16 cellular contexts compared by ENCODE assay signal in the genomic region with DNA sequence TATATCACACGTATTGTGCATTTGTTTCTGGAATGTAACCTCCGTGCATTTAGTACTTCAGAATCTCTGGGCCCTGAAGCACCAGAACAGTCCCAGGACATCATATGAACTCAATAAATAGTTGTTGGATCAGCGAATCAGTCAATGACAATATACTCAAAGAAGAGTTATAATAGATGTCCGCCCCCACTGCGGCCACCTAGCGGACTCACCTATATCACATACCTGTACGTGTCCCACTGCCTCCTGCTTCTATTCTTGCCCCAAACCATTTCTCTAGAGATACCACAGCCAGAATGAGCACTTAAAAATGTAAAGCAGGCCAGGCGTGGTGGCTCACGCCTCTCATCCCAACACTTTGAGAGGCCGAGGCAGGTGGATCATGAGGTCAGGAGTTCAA.
DNase-seq lines count a peak whose midpoint lies in the region; ATAC-seq and TF ChIP-seq lines count a peak whose summit lies in the region.
"Had no signal": no experiment of that assay in that cellular context is flagged by ENCODE, and none has a peak within 500 bp of the region (broad histone marks: within the 10 kb centered on the region; RNA-seq: fewer than 3 reads in every experiment).

No MANE protein-coding gene starts in this region.

- H3K18ac ChIP-seq in mesendoderm (ENCODE audit: low read length), result no peak overlapping the region

- CTCF ChIA-PET in mammary epithelial cell (lab: Charles Lee; ENCODE audit: low non-redundant PET), result interaction anchor here (0.5 to 1.7 kb wide), 2 partner anchors 18 to 104 kb away, joined by 7 to 20 read pairs; no protein-coding TSS in a partner anchor

- intact Hi-C loops in mammary epithelial cell (cut with micrococcal nuclease), result loop anchor here (5.0 kb wide), 1 partner anchor 483 kb away; no protein-coding TSS in a partner anchor

- peak; percentile 5 for DNase-seq in NCI-H510A (lab: John Stamatoyannopoulos, UW)
- no peak for DNase-seq in epithelial cell of proximal tubule (ENCODE audit: low read depth)
- no peak for DNase-seq in NK-92 (lab: John Stamatoyannopoulos, UW; ENCODE audit: unreplicated experiment)
- DNase-seq in mesendoderm, result no peak
- DNase-seq in NCI-H345 treated with DMSO at 0.1 percent for 48 hours (lab: John Stamatoyannopoulos, UW; ENCODE audit: unreplicated experiment), result no peak
- no peak for DNase-seq in mammary epithelial cell
- DNase-seq: activated CD4-positive, alpha-beta T cell treated with anti-CD3 and anti-CD28 coated beads, Interleukin-2, amount 10 ng/mL, durations not matched to agents 7 days and 5 days; Caco-2; effector memory CD4-positive, alpha-beta T cell; H7; naive thymus-derived CD8-positive, alpha-beta T cell; NCI-H1694 treated with DMSO at 0.1 percent for 48 hours; T-helper 1 cell had no signal

- H3K4me3 ChIP-seq in epithelial cell of proximal tubule (ENCODE audit: low read depth, low read length), result no peak overlapping the region
- H3K4me3 ChIP-seq in mesendoderm (ENCODE audit: low read length), result no peak overlapping the region
- no peak overlapping the region for H3K4me3 ChIP-seq in mammary epithelial cell (replicated peaks in 1 of 3; ENCODE audit: insufficient read depth in 1 of 3, low read depth in 2 of 3, low read length in 3 of 3)
- H3K4me3 ChIP-seq: ovary had no signal

- no peak overlapping the region for H3K27ac ChIP-seq in mesendoderm (ENCODE audit: low read depth, low read length)
- H3K27ac ChIP-seq in mammary epithelial cell (ENCODE audit: insufficient read depth, low read depth, low read length), result no peak overlapping the region
- H3K27ac ChIP-seq: ovary had no signal

- no peaks in the 10 kb centered on the region for H3K9me3 ChIP-seq in mammary epithelial cell (replicated peaks; ENCODE audit: insufficient read depth, low read length)
- H3K9me3 ChIP-seq: Caco-2, ovary had no signal

- H3K9ac ChIP-seq in mesendoderm (ENCODE audit: low read length), result no peak overlapping the region
- H3K9ac ChIP-seq in mammary epithelial cell (ENCODE audit: insufficient read depth, low read length), result no peak overlapping the region

- H3K79me2 ChIP-seq in mesendoderm (ENCODE audit: control insufficient read depth, insufficient read depth, low read length) (no peaks in the 10 kb centered on the region), mammary epithelial cell (ENCODE audit: insufficient read depth, low read length) (no peaks in the 10 kb centered on the region)

- H3K27me3 ChIP-seq in mesendoderm (ENCODE audit: insufficient read depth, low read length, poor library complexity) (no peaks in the 10 kb centered on the region), mammary epithelial cell (ENCODE audit: insufficient read depth, low read length) (no peaks in the 10 kb centered on the region)
- H3K27me3 ChIP-seq: ovary had no signal

- H3K4ac ChIP-seq in mesendoderm (ENCODE audit: low read depth, low read length), result no peak overlapping the region

- H3K23ac ChIP-seq in mesendoderm (ENCODE audit: low read length), result no peak overlapping the region

- WGBS in mesendoderm (ENCODE audit: extremely low coverage, insufficient coverage, low lambda C conversion rate), result no CpG with 5 or more reads among the region's 10 CpGs
- WGBS in mammary epithelial cell (ENCODE audit: low coverage, missing lambda C conversion rate), result 83% methylated on average over 9 of the region's 10 CpGs

- H2AFZ ChIP-seq in mammary epithelial cell (ENCODE audit: low read depth, low read length), result no peak overlapping the region

- H2BK5ac ChIP-seq in mesendoderm (ENCODE audit: low read length), result no peak overlapping the region

- H3K36me3 ChIP-seq in mesendoderm (ENCODE audit: control insufficient read depth, insufficient read depth, low read length), result no peaks in the 10 kb centered on the region
- H3K36me3 ChIP-seq in mammary epithelial cell (ENCODE audit: insufficient read depth, low read length), result no peaks in the 10 kb centered on the region
- H3K36me3 ChIP-seq: ovary had no signal

- H3K4me1 ChIP-seq in mesendoderm (ENCODE audit: control insufficient read depth, low read depth, low read length) (no peaks in the 10 kb centered on the region), mammary epithelial cell (ENCODE audit: insufficient read depth, low read length) (peaks cover 7% of the 10 kb centered on the region)

- no peak overlapping the region for H3K56ac ChIP-seq in mesendoderm (ENCODE audit: low read length)

- H2BK120ac ChIP-seq in mesendoderm (ENCODE audit: low read depth, low read length), result no peak overlapping the region

- no peak overlapping the region for H4K8ac ChIP-seq in mesendoderm (ENCODE audit: low read depth, low read length)

- H3K4me2 ChIP-seq in mesendoderm (ENCODE audit: low read length), result no peak overlapping the region
- no peak overlapping the region for H3K4me2 ChIP-seq in mammary epithelial cell (ENCODE audit: insufficient read depth, low read depth, low read length)

- no peaks in the 10 kb centered on the region for H4K20me1 ChIP-seq in mammary epithelial cell (ENCODE audit: insufficient read depth, low read length)

- H4K5ac ChIP-seq in mesendoderm (ENCODE audit: low read length), result no peak overlapping the region

- ATAC-seq in GM18505 (IDR thresholded peaks at IDR 0.05; ENCODE audit: unreplicated experiment) (peak; percentile 4), HG02678 (IDR thresholded peaks at IDR 0.05; ENCODE audit: unreplicated experiment) (peak; percentile 6)

- BruUV-seq in mammary epithelial cell (replicated peaks; lab: Mats Ljungman, UMichigan), result no TSS peak

- dilution Hi-C loops in mammary epithelial cell (cut with HindIII; ENCODE audit: low sequenced_read_pairs), result no loop called here

- peak; percentile 31 for TF ChIP-seq CTCF in epithelial cell of proximal tubule (conservative IDR thresholded peaks at IDR 0.05; ENCODE audit: low read depth, low read length)
- TF ChIP-seq CTCF in mammary epithelial cell (conservative IDR thresholded peaks at IDR 0.05 in 1 of 2, IDR thresholded peaks at IDR 0.05 in 1 of 2; ENCODE audit: extremely low read depth in 1 of 2, insufficient read depth in 1 of 2, low read depth in 1 of 2, low read length in 2 of 2), result no peak

- in situ Hi-C loops in mammary epithelial cell (cut with MboI; ENCODE audit: low sequenced_read_pairs in 2 of 2), result loop anchor here in 1 of 2 donors (5.0 kb wide), 1 partner anchor 103 kb away; no protein-coding TSS in a partner anchor

- TF ChIP-seq POLR2A in GM18505 (IDR thresholded peaks at IDR 0.05; ENCODE audit: borderline replicate concordance, extremely low read depth, insufficient read depth, insufficient read length), result no peak

- no peak overlapping the region for H2BK15ac ChIP-seq in mesendoderm (replicated peaks; ENCODE audit: low read depth)

- no peaks in the 10 kb centered on the region for H3K79me1 ChIP-seq in mesendoderm (ENCODE audit: low read length)

- H2AK5ac ChIP-seq in mesendoderm (ENCODE audit: low read length), result no peak overlapping the region
